Comparison of ENCODE assay signal across 8 cellular contexts in genomic region chr1:9280015-9280860, GRCh38. TPM values are rescaled to one million over a fixed set of nuclear protein-coding genes. Genes with fewer than 3 reads are reported as not detected.
DNase-seq lines count a peak whose midpoint lies in the region; ATAC-seq, FAIRE-seq and TF ChIP-seq lines count a peak whose summit lies in the region.

No MANE protein-coding gene starts in this region.

- TF ChIP-seq CTCF in AG04449 (IDR thresholded peaks at IDR 0.05; ENCODE audit: insufficient read depth, low read length, missing control alignments) (no peak), epithelial cell of proximal tubule (conservative IDR thresholded peaks at IDR 0.05; ENCODE audit: low read depth, low read length) (no peak)

- CTCF ChIA-PET in AG04449 (lab: Yijun Ruan, JAX): interaction anchor here (0.9 to 7.7 kb wide), 9 partner anchors 10 to 215 kb away, joined by 3 to 43 read pairs (median 7); no protein-coding TSS in a partner anchor

- intact Hi-C loops in posterior vena cava (cut with DNase I): no loop called here

- POLR2A ChIA-PET in AG04449 (lab: Yijun Ruan, JAX): interaction anchor here (0.6 to 2.6 kb wide), 2 partner anchors 10 to 207 kb away, joined by 4 to 8 read pairs; no protein-coding TSS in a partner anchor

- no peak for ATAC-seq in HG02870 (IDR thresholded peaks at IDR 0.05; ENCODE audit: unreplicated experiment)

- peak overlapping the region; percentile 20 for H3K4me3 ChIP-seq in AG04449 (ENCODE audit: low read depth, low read length)
- H3K4me3 ChIP-seq in epithelial cell of proximal tubule (ENCODE audit: low read depth, low read length): peak overlapping the region; percentile 2

- DNase-seq in AG04449 (ENCODE audit: low read depth, low spot score): no peak
- DNase-seq in HTR-8/SVneo (ENCODE audit: insufficient read length, low spot score): peak; percentile 79
- peak; percentile 16 to 61 for DNase-seq in activated CD4-positive, alpha-beta T cell treated with anti-CD3 and anti-CD28 coated beads, Interleukin-2, amount 50 U/mL, for 24 hours (ENCODE audit: low read depth in 1 of 2, low spot score in 1 of 2)
- DNase-seq in epithelial cell of proximal tubule (ENCODE audit: low read depth): no peak
- DNase-seq in posterior vena cava (ENCODE audit: low spot score): peak; percentile 91
- DNase-seq in pons (ENCODE audit: low spot score): no peak
- DNase-seq in GF-D8 (lab: John Stamatoyannopoulos, UW): no peak

- peak; percentile 93 for FAIRE-seq in HTR-8/SVneo (lab: Jason Lieb, UNC)

RNA-seq across cellular contexts. Expression of gene SPSB1, which starts 12.5 kb away (rescaled TPM):
- total RNA-seq in epithelial cell of proximal tubule: 20.0 and 20.8 TPM in 2 replicates
- 10 to 100 TPM; 30.9 to 48.0 TPM for total RNA-seq in posterior vena cava

RNA-seq across cellular contexts. Expression of gene H6PD, which starts 45.7 kb away (rescaled TPM):
- total RNA-seq in epithelial cell of proximal tubule: 7.5 and 10.7 TPM in 2 replicates
- total RNA-seq in posterior vena cava: 10 to 100 TPM; 56.0 to 59.6 TPM

Comparison
In these comparisons a context has a peak if more than half of its experiments do, and no peak if none do; other contexts are left out.
1. DNase-seq: peak in HTR-8/SVneo (single experiment), activated CD4-positive, alpha-beta T cell treated with anti-CD3 and anti-CD28 coated beads, Interleukin-2, amount 50 U/mL, for 24 hours (2 of 2) and posterior vena cava (single experiment); none in AG04449 (single experiment), epithelial cell of proximal tubule (single experiment), pons (single experiment) and GF-D8 (single experiment).